Comparison of ENCODE assay signal across 17 cellular contexts in genomic region chr2:204863351-204863750, GRCh38.
"Had no signal": no experiment of that assay in that cellular context is flagged by ENCODE, and none has a peak within 500 bp of the region (broad histone marks: within the 10 kb centered on the region; RNA-seq: fewer than 3 reads in every experiment).

No MANE protein-coding gene starts in this region.

- DNase-seq: cerebellar nuclear complex; colonic mucosa; effector CD4-positive, alpha-beta T cell; endodermal cell; foreskin fibroblast; glutamatergic neuron; left colon; left ventricle myocardium superior; mesendoderm; naive B cell; psoas muscle; small intestine; stimulated activated CD4-positive, alpha-beta T cell treated with anti-CD3 and anti-CD28 coated beads, Interleukin-12 subunit alpha, Interleukin-12 subunit beta, amount 100 ng/mL, for 4 hours; stimulated activated naive CD4-positive, alpha-beta T cell treated with Interleukin-2 at 50 U/mL for 16 hours; trophoblast cell; uterus had no signal

- H3K36me3 Mint-ChIP-seq: naive B cell had no signal

- H3K4me3 Mint-ChIP-seq: endodermal cell, naive B cell, nephron had no signal

- H3K4me1 Mint-ChIP-seq: endodermal cell, naive B cell had no signal

- H3K27ac Mint-ChIP-seq: endodermal cell, nephron had no signal

- H3K9me3 Mint-ChIP-seq: endodermal cell had no signal

- H3K27me3 Mint-ChIP-seq: naive B cell had no signal
